Comparison of ENCODE assay signal across 15 cellular contexts in genomic region chr1:228496494-228496893, GRCh38. TPM values are rescaled to one million over a fixed set of nuclear protein-coding genes. Genes with fewer than 3 reads are reported as not detected.
DNase-seq lines count a peak whose midpoint lies in the region; ATAC-seq, FAIRE-seq and TF ChIP-seq lines count a peak whose summit lies in the region.
"Had no signal": no experiment of that assay in that cellular context is flagged by ENCODE, and none has a peak within 500 bp of the region (broad histone marks: within the 10 kb centered on the region; RNA-seq: fewer than 3 reads in every experiment).

No MANE protein-coding gene starts in this region.

- H3K9me3 ChIP-seq in HEK293 (ENCODE audit: control insufficient read depth, insufficient read depth, low read depth, low read length) (no peaks in the 10 kb centered on the region), OCI-LY7 (ENCODE audit: low read length) (no peaks in the 10 kb centered on the region)
- H3K9me3 ChIP-seq: Caco-2, HAP-1 had no signal

- POLR2A ChIA-PET in HEK293 (lab: Yijun Ruan, JAX) (no interaction called here), OCI-LY7 (lab: Charles Lee) (no interaction called here)

- H3K36me3 ChIP-seq in HEK293 (ENCODE audit: control insufficient read depth in 2 of 2, insufficient read depth in 1 of 2, low read length in 2 of 2) (peaks cover 25 to 53% of the 10 kb centered on the region in 2 experiments), OCI-LY7 (ENCODE audit: insufficient read depth, low read length) (peaks cover 61% of the 10 kb centered on the region), bronchial epithelial cell (ENCODE audit: control insufficient read depth, insufficient read depth, low read length) (peaks cover 12% of the 10 kb centered on the region)

- BruUV-seq in OCI-LY7 (replicated peaks; lab: Mats Ljungman, UMichigan): TSS peak; percentile 6

- no peak overlapping the region for H3K4me3 ChIP-seq in HEK293 (ENCODE audit: low read depth, low read length)
- H3K4me3 ChIP-seq in OCI-LY7 (ENCODE audit: low read depth, low read length, poor library complexity, severe bottlenecking): no peak overlapping the region
- no peak overlapping the region for H3K4me3 ChIP-seq in bronchial epithelial cell (ENCODE audit: low read depth, low read length)
- H3K4me3 ChIP-seq: GM23338, HAP-1 had no signal

- intact Hi-C loops in OCI-LY7 (cut with micrococcal nuclease; ENCODE audit: unreplicated experiment): no loop called here

- DNase-seq in OCI-LY7 (ENCODE audit: low spot score): no peak
- DNase-seq in bronchial epithelial cell (ENCODE audit: low read depth): peak; percentile 64
- DNase-seq in NCI-H2196 treated with DMSO at 0.1 percent for 48 hours (lab: John Stamatoyannopoulos, UW; ENCODE audit: unreplicated experiment): no peak
- DNase-seq in H54 (ENCODE audit: insufficient read length, low spot score): no peak
- DNase-seq: C1 segment of cervical spinal cord; Caco-2; CD4-positive, alpha-beta memory T cell; DMS153; DND-41 had no signal

- no peak for FAIRE-seq in bronchial epithelial cell (lab: Jason Lieb, UNC)
- FAIRE-seq in H54 (lab: Jason Lieb, UNC): no peak
- FAIRE-seq: G401.6, GM19239 had no signal

- H3K27ac ChIP-seq in HEK293 (ENCODE audit: extremely low read depth, low read depth, low read length) (no peak overlapping the region), OCI-LY7 (ENCODE audit: low read depth, low read length, poor library complexity, severe bottlenecking) (no peak overlapping the region)

- TF ChIP-seq CTCF in HEK293 (tag by site-specific recombination; IDR thresholded peaks at IDR 0.05) (no peak), OCI-LY7 (conservative IDR thresholded peaks at IDR 0.05; ENCODE audit: low read length) (no peak), bronchial epithelial cell (IDR thresholded peaks at IDR 0.05; ENCODE audit: insufficient read depth, low read length, severe bottlenecking) (no peak)

- no peak overlapping the region for H2AFZ ChIP-seq in OCI-LY7 (ENCODE audit: low read length)
- H2AFZ ChIP-seq: GM23338 had no signal

- no peaks in the 10 kb centered on the region for H4K20me1 ChIP-seq in OCI-LY7 (ENCODE audit: insufficient read depth, low read length)

- peaks cover 7% of the 10 kb centered on the region; the same call in 1 of the 2 replicates for H3K79me2 ChIP-seq in OCI-LY7 (ENCODE audit: insufficient read depth, low read depth, low read length)

- no peak for TF ChIP-seq POLR2A in H54 (IDR thresholded peaks at IDR 0.05; ENCODE audit: low read depth, low read length)

- H3K4me2 ChIP-seq in OCI-LY7 (ENCODE audit: low read length): no peak overlapping the region
- H3K4me2 ChIP-seq: GM23338 had no signal

- CTCF ChIA-PET in HEK293 (lab: Yijun Ruan, JAX): interaction anchor here (1.5 kb wide), 1 partner anchor 19 kb away, joined by 4 read pairs; no protein-coding TSS in a partner anchor
- CTCF ChIA-PET in OCI-LY7 (lab: Charles Lee; ENCODE audit: unreplicated experiment): no interaction called here

- no peaks in the 10 kb centered on the region for H3K27me3 ChIP-seq in bronchial epithelial cell (ENCODE audit: control insufficient read depth, insufficient read depth, low read length)

- no peak for ATAC-seq in GM21515 (IDR thresholded peaks at IDR 0.05; ENCODE audit: unreplicated experiment)
- ATAC-seq: GM23338 had no signal

- H3K4me1 ChIP-seq in HEK293 (ENCODE audit: control insufficient read depth, insufficient read depth, low read length): no peaks in the 10 kb centered on the region
- H3K4me1 ChIP-seq in OCI-LY7 (ENCODE audit: insufficient read depth, low read length, poor library complexity, severe bottlenecking): peaks cover 19% of the 10 kb centered on the region
- H3K4me1 ChIP-seq: Caco-2 had no signal

- H3K9me2 ChIP-seq in OCI-LY7 (ENCODE audit: insufficient read depth, low read length): no peaks in the 10 kb centered on the region

TF ChIP-seq in HEK293, 187 proteins besides CTCF, POLR2A, EP300 and RAD21:
- no peak for TF ChIP-seq ZNF280C (tag by site-specific recombination; IDR thresholded peaks at IDR 0.05)
- no peak for TF ChIP-seq PRDM10 (tag by site-specific recombination; IDR thresholded peaks at IDR 0.05)
- peak; percentile 50 for TF ChIP-seq FEZF1 (tag by site-specific recombination; IDR thresholded peaks at IDR 0.05)
- peak; percentile 70 for TF ChIP-seq SCRT2 (tag by site-specific recombination; IDR thresholded peaks at IDR 0.05)
- no peak for TF ChIP-seq ZNF571 (tag by site-specific recombination; IDR thresholded peaks at IDR 0.05)

RNA-seq across cellular contexts. Expression of gene RNF187, which starts 9.3 kb away (rescaled TPM):
- 257 and 351 TPM in 2 replicates for total RNA-seq in OCI-LY7 (2014; rRNA removed; shearing (Covaris generic))
- 478 and 484 TPM in 2 replicates for total RNA-seq in OCI-LY7 (2022)
- 147 and 179 TPM in 2 replicates for total RNA-seq in bronchial epithelial cell
